In genomic region chr1:16903054-16903453, GRCh38 we compare ENCODE assay signal across 1 cellular context.
A peak's percentile ranks its signal among the peaks of the same experiment; 100 is the strongest.
TF ChIP-seq lines count a peak whose summit lies in the region.

No MANE protein-coding gene starts in this region.

TF ChIP-seq in K562, 482 proteins besides CTCF, POLR2A, EP300 and RAD21 (continued from another document and continues in another):
- TF ChIP-seq ZMIZ1 (IDR thresholded peaks at IDR 0.05; ENCODE audit: low read depth in 2 of 2, low read length in 2 of 2) (no peak), GTF2F1 (IDR thresholded peaks at IDR 0.05; ENCODE audit: low read depth, low read length) (no peak), E2F3 (CRISPR knock-in tag; IDR thresholded peaks at IDR 0.05) (no peak), FOXK1 (CRISPR knock-in tag; IDR thresholded peaks at IDR 0.05; ENCODE audit: borderline replicate concordance) (no peak), NR2C2 (CRISPR knock-in tag; IDR thresholded peaks at IDR 0.05) (no peak), NR2C2 (tag; IDR thresholded peaks at IDR 0.05) (no peak), XRCC5 (IDR thresholded peaks at IDR 0.05; ENCODE audit: low read depth, low read length) (no peak), TAF9B (IDR thresholded peaks at IDR 0.05; ENCODE audit: partially characterized antibody) (no peak), TFAM (CRISPR knock-in tag; conservative IDR thresholded peaks at IDR 0.05) (no peak), RCOR1 (IDR thresholded peaks at IDR 0.05; ENCODE audit: borderline replicate concordance in 1 of 2, low read depth in 2 of 2, low read length in 2 of 2) (0 out of 4 replicates have a peak, but pooled peaks of 1 of the 2 experiments have one; percentile 48), TSHZ1 (CRISPR knock-in tag; IDR thresholded peaks at IDR 0.05) (no peak), TRIM25 (IDR thresholded peaks at IDR 0.05; ENCODE audit: borderline replicate concordance) (no peak), ESRRB (CRISPR knock-in tag; IDR thresholded peaks at IDR 0.05; ENCODE audit: borderline replicate concordance) (no peak), ZNF740 (CRISPR knock-in tag; IDR thresholded peaks at IDR 0.05) (no peak), ZNF740 (tag; IDR thresholded peaks at IDR 0.05) (no peak), KAT2B (IDR thresholded peaks at IDR 0.05; ENCODE audit: low read depth, low read length) (no peak), ARID4B (CRISPR knock-in tag; IDR thresholded peaks at IDR 0.05) (no peak), GATA2 (CRISPR knock-in tag; IDR thresholded peaks at IDR 0.05) (no peak), SAFB2 (IDR thresholded peaks at IDR 0.05; ENCODE audit: borderline replicate concordance, low read depth, low read length, severe bottlenecking) (no peak), SREBF1 (IDR thresholded peaks at IDR 0.05; ENCODE audit: borderline replicate concordance, low read depth, low read length) (no peak), PHF21A (IDR thresholded peaks at IDR 0.05; ENCODE audit: borderline replicate concordance, low read depth) (no peak), SRSF9 (IDR thresholded peaks at IDR 0.05; ENCODE audit: borderline replicate concordance, low read depth, low read length) (no peak), CLOCK (CRISPR knock-in tag; IDR thresholded peaks at IDR 0.05; ENCODE audit: borderline replicate concordance) (no peak), THRB (CRISPR knock-in tag; conservative IDR thresholded peaks at IDR 0.05) (no peak), FUS (optimal IDR thresholded peaks at IDR 0.05; ENCODE audit: low read depth, low read length) (no peak), ILF3 (IDR thresholded peaks at IDR 0.05; ENCODE audit: borderline replicate concordance) (no peak), ZNF395 (CRISPR knock-in tag; IDR thresholded peaks at IDR 0.05) (0 out of 2 replicates have a peak, but pooled peaks have one; percentile 12), USF1 (CRISPR knock-in tag; IDR thresholded peaks at IDR 0.05) (no peak), THAP12 (CRISPR knock-in tag; IDR thresholded peaks at IDR 0.05) (no peak), ZNF175 (CRISPR knock-in tag; IDR thresholded peaks at IDR 0.05; ENCODE audit: low read depth) (0 out of 2 replicates have a peak, but pooled peaks have one; percentile 62), KLF1 (tag; IDR thresholded peaks at IDR 0.05) (no peak), MTF1 (CRISPR knock-in tag; IDR thresholded peaks at IDR 0.05; ENCODE audit: borderline replicate concordance) (no peak), HDAC2 (IDR thresholded peaks at IDR 0.05) (0 out of 2 replicates have a peak, but pooled peaks have one; percentile 30)
